1 cellular context compared by ENCODE assay signal in the genomic region with DNA sequence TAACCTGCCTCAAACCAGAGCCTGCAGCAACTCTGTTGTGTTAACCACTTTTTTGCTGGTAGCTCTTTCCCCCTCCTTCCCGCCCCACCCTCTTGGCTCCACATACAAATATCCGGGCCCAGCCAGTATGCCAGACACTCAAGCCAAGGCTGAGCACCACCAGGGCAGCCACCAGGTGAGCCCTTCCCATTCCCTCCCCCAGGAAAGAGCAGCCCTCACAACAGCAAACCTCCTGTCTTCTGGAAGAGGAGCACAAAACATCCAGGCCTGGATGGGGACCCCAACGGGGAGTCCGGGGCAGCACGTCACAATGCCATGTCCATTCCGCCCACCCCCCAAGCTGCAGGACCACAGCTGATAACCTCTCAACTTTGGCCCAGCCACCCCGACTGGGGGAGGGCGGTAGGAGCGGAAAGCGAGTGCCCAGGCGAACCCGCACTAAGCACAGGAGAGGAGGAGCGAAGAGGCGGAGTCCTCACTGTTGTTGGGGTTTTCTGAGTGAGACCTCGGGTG.
A peak's percentile ranks its signal among the peaks of the same experiment; 100 is the strongest.
TF ChIP-seq lines count a peak whose summit lies in the region.

No MANE protein-coding gene starts in this region.

TF ChIP-seq in HepG2, 621 proteins besides CTCF, POLR2A, EP300 and RAD21 (continued from another document and continues in another):
- TF ChIP-seq, protein P1, sequence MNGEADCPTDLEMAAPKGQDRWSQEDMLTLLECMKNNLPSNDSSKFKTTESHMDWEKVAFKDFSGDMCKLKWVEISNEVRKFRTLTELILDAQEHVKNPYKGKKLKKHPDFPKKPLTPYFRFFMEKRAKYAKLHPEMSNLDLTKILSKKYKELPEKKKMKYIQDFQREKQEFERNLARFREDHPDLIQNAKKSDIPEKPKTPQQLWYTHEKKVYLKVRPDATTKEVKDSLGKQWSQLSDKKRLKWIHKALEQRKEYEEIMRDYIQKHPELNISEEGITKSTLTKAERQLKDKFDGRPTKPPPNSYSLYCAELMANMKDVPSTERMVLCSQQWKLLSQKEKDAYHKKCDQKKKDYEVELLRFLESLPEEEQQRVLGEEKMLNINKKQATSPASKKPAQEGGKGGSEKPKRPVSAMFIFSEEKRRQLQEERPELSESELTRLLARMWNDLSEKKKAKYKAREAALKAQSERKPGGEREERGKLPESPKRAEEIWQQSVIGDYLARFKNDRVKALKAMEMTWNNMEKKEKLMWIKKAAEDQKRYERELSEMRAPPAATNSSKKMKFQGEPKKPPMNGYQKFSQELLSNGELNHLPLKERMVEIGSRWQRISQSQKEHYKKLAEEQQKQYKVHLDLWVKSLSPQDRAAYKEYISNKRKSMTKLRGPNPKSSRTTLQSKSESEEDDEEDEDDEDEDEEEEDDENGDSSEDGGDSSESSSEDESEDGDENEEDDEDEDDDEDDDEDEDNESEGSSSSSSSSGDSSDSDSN (CRISPR knock-in tag; IDR thresholded peaks at IDR 0.05), result peak; percentile 56
- TF ChIP-seq, protein P2, sequence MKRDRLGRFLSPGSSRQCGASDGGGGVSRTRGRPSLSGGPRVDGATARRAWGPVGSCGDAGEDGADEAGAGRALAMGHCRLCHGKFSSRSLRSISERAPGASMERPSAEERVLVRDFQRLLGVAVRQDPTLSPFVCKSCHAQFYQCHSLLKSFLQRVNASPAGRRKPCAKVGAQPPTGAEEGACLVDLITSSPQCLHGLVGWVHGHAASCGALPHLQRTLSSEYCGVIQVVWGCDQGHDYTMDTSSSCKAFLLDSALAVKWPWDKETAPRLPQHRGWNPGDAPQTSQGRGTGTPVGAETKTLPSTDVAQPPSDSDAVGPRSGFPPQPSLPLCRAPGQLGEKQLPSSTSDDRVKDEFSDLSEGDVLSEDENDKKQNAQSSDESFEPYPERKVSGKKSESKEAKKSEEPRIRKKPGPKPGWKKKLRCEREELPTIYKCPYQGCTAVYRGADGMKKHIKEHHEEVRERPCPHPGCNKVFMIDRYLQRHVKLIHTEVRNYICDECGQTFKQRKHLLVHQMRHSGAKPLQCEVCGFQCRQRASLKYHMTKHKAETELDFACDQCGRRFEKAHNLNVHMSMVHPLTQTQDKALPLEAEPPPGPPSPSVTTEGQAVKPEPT (CRISPR knock-in tag; IDR thresholded peaks at IDR 0.05; ENCODE audit: low read depth), result no peak
- peak; percentile 55 for TF ChIP-seq TGIF2 (CRISPR knock-in tag; IDR thresholded peaks at IDR 0.05)
- TF ChIP-seq, protein P3, sequence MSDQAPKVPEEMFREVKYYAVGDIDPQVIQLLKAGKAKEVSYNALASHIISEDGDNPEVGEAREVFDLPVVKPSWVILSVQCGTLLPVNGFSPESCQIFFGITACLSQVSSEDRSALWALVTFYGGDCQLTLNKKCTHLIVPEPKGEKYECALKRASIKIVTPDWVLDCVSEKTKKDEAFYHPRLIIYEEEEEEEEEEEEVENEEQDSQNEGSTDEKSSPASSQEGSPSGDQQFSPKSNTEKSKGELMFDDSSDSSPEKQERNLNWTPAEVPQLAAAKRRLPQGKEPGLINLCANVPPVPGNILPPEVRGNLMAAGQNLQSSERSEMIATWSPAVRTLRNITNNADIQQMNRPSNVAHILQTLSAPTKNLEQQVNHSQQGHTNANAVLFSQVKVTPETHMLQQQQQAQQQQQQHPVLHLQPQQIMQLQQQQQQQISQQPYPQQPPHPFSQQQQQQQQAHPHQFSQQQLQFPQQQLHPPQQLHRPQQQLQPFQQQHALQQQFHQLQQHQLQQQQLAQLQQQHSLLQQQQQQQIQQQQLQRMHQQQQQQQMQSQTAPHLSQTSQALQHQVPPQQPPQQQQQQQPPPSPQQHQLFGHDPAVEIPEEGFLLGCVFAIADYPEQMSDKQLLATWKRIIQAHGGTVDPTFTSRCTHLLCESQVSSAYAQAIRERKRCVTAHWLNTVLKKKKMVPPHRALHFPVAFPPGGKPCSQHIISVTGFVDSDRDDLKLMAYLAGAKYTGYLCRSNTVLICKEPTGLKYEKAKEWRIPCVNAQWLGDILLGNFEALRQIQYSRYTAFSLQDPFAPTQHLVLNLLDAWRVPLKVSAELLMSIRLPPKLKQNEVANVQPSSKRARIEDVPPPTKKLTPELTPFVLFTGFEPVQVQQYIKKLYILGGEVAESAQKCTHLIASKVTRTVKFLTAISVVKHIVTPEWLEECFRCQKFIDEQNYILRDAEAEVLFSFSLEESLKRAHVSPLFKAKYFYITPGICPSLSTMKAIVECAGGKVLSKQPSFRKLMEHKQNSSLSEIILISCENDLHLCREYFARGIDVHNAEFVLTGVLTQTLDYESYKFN (CRISPR knock-in tag; conservative IDR thresholded peaks at IDR 0.05), result peak; percentile 88
- TF ChIP-seq, protein P4, sequence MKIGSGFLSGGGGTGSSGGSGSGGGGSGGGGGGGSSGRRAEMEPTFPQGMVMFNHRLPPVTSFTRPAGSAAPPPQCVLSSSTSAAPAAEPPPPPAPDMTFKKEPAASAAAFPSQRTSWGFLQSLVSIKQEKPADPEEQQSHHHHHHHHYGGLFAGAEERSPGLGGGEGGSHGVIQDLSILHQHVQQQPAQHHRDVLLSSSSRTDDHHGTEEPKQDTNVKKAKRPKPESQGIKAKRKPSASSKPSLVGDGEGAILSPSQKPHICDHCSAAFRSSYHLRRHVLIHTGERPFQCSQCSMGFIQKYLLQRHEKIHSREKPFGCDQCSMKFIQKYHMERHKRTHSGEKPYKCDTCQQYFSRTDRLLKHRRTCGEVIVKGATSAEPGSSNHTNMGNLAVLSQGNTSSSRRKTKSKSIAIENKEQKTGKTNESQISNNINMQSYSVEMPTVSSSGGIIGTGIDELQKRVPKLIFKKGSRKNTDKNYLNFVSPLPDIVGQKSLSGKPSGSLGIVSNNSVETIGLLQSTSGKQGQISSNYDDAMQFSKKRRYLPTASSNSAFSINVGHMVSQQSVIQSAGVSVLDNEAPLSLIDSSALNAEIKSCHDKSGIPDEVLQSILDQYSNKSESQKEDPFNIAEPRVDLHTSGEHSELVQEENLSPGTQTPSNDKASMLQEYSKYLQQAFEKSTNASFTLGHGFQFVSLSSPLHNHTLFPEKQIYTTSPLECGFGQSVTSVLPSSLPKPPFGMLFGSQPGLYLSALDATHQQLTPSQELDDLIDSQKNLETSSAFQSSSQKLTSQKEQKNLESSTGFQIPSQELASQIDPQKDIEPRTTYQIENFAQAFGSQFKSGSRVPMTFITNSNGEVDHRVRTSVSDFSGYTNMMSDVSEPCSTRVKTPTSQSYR (CRISPR knock-in tag; IDR thresholded peaks at IDR 0.05; ENCODE audit: borderline replicate concordance), result peak; percentile 97
- TF ChIP-seq, protein P5, sequence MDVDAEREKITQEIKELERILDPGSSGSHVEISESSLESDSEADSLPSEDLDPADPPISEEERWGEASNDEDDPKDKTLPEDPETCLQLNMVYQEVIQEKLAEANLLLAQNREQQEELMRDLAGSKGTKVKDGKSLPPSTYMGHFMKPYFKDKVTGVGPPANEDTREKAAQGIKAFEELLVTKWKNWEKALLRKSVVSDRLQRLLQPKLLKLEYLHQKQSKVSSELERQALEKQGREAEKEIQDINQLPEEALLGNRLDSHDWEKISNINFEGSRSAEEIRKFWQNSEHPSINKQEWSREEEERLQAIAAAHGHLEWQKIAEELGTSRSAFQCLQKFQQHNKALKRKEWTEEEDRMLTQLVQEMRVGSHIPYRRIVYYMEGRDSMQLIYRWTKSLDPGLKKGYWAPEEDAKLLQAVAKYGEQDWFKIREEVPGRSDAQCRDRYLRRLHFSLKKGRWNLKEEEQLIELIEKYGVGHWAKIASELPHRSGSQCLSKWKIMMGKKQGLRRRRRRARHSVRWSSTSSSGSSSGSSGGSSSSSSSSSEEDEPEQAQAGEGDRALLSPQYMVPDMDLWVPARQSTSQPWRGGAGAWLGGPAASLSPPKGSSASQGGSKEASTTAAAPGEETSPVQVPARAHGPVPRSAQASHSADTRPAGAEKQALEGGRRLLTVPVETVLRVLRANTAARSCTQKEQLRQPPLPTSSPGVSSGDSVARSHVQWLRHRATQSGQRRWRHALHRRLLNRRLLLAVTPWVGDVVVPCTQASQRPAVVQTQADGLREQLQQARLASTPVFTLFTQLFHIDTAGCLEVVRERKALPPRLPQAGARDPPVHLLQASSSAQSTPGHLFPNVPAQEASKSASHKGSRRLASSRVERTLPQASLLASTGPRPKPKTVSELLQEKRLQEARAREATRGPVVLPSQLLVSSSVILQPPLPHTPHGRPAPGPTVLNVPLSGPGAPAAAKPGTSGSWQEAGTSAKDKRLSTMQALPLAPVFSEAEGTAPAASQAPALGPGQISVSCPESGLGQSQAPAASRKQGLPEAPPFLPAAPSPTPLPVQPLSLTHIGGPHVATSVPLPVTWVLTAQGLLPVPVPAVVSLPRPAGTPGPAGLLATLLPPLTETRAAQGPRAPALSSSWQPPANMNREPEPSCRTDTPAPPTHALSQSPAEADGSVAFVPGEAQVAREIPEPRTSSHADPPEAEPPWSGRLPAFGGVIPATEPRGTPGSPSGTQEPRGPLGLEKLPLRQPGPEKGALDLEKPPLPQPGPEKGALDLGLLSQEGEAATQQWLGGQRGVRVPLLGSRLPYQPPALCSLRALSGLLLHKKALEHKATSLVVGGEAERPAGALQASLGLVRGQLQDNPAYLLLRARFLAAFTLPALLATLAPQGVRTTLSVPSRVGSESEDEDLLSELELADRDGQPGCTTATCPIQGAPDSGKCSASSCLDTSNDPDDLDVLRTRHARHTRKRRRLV (CRISPR knock-in tag; IDR thresholded peaks at IDR 0.05), result no peak
- TF ChIP-seq, protein P6, sequence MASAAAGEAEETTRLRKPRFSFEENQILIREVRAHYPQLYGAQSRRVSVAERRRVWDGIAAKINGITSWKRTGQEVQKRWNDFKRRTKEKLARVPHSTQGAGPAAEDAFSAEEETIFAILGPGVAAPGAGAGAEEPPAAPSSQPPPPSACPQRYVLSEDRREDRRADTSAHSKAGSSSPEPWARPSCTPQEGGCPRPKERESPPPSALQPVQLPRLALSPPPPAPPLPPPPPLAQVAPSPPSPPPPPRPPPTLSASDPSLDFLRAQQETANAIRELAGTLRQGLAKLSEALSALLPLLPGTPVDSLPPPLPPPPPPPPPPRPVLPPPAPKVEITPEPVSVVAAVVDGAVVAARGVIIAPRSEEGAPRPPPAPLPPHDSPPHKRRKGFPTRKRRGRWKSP (CRISPR knock-in tag; IDR thresholded peaks at IDR 0.05), result 0 out of 2 replicates have a peak, but pooled peaks have one; percentile 48
- TF ChIP-seq MXI1 (IDR thresholded peaks at IDR 0.05; ENCODE audit: borderline replicate concordance, low read depth, low read length), result peak; percentile 60; the same call in 1 of the 3 replicates
- 0 out of 2 replicates have a peak, but pooled peaks have one; percentile 53 for TF ChIP-seq ZNF724P (CRISPR knock-in tag; IDR thresholded peaks at IDR 0.05; ENCODE audit: borderline replicate concordance)
- peak; percentile 11; the same call in 1 of the 2 replicates for TF ChIP-seq NFKB2 (CRISPR knock-in tag; IDR thresholded peaks at IDR 0.05; ENCODE audit: borderline replicate concordance)
- TF ChIP-seq, protein P7, sequence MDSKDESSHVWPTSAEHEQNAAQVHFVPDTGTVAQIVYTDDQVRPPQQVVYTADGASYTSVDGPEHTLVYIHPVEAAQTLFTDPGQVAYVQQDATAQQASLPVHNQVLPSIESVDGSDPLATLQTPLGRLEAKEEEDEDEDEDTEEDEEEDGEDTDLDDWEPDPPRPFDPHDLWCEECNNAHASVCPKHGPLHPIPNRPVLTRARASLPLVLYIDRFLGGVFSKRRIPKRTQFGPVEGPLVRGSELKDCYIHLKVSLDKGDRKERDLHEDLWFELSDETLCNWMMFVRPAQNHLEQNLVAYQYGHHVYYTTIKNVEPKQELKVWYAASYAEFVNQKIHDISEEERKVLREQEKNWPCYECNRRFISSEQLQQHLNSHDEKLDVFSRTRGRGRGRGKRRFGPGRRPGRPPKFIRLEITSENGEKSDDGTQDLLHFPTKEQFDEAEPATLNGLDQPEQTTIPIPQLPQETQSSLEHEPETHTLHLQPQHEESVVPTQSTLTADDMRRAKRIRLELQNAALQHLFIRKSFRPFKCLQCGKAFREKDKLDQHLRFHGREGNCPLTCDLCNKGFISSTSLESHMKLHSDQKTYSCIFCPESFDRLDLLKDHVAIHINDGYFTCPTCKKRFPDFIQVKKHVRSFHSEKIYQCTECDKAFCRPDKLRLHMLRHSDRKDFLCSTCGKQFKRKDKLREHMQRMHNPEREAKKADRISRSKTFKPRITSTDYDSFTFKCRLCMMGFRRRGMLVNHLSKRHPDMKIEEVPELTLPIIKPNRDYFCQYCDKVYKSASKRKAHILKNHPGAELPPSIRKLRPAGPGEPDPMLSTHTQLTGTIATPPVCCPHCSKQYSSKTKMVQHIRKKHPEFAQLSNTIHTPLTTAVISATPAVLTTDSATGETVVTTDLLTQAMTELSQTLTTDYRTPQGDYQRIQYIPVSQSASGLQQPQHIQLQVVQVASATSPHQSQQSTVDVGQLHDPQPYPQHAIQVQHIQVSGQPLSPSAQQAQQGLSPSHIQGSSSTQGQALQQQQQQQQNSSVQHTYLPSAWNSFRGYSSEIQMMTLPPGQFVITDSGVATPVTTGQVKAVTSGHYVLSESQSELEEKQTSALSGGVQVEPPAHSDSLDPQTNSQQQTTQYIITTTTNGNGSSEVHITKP (CRISPR knock-in tag; IDR thresholded peaks at IDR 0.05; ENCODE audit: low read depth), result no peak
- TF ChIP-seq ZNF563 (CRISPR knock-in tag; IDR thresholded peaks at IDR 0.05), result peak; percentile 88
- TF ChIP-seq, protein P8, sequence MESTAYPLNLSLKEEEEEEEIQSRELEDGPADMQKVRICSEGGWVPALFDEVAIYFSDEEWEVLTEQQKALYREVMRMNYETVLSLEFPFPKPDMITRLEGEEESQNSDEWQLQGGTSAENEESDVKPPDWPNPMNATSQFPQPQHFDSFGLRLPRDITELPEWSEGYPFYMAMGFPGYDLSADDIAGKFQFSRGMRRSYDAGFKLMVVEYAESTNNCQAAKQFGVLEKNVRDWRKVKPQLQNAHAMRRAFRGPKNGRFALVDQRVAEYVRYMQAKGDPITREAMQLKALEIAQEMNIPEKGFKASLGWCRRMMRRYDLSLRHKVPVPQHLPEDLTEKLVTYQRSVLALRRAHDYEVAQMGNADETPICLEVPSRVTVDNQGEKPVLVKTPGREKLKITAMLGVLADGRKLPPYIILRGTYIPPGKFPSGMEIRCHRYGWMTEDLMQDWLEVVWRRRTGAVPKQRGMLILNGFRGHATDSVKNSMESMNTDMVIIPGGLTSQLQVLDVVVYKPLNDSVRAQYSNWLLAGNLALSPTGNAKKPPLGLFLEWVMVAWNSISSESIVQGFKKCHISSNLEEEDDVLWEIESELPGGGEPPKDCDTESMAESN (CRISPR knock-in tag; conservative IDR thresholded peaks at IDR 0.05), result no peak
- peak; percentile 52 for TF ChIP-seq HNRNPLL (IDR thresholded peaks at IDR 0.05; ENCODE audit: low read depth, low read length, poor library complexity, severe bottlenecking)
- TF ChIP-seq, protein P9, sequence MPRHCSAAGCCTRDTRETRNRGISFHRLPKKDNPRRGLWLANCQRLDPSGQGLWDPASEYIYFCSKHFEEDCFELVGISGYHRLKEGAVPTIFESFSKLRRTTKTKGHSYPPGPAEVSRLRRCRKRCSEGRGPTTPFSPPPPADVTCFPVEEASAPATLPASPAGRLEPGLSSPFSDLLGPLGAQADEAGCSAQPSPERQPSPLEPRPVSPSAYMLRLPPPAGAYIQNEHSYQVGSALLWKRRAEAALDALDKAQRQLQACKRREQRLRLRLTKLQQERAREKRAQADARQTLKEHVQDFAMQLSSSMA (CRISPR knock-in tag; IDR thresholded peaks at IDR 0.05), result 0 out of 2 replicates have a peak, but pooled peaks have one; percentile 12
- peak; percentile 32; the same call in 1 of the 2 replicates for TF ChIP-seq PITX1 (CRISPR knock-in tag; IDR thresholded peaks at IDR 0.05)
- TF ChIP-seq GATAD1 (CRISPR knock-in tag; IDR thresholded peaks at IDR 0.05), result peak; percentile 60
- TF ChIP-seq ATF7-NPFF (CRISPR knock-in tag; IDR thresholded peaks at IDR 0.05; ENCODE audit: low read depth), result peak; percentile 16; the same call in 1 of the 2 replicates
- no peak for TF ChIP-seq ZNF260 (CRISPR knock-in tag; IDR thresholded peaks at IDR 0.05; ENCODE audit: borderline replicate concordance, low read depth)
- TF ChIP-seq, protein P10, sequence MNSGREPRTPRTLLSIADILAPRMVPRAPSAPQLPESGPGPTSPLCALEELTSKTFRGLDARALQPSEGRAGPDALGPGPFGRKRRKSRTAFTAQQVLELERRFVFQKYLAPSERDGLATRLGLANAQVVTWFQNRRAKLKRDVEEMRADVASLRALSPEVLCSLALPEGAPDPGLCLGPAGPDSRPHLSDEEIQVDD (CRISPR knock-in tag; IDR thresholded peaks at IDR 0.05; ENCODE audit: borderline replicate concordance), result peak; percentile 6; the same call in 1 of the 2 replicates
- TF ChIP-seq ZNF652 (CRISPR knock-in tag; IDR thresholded peaks at IDR 0.05; ENCODE audit: borderline replicate concordance, low read depth), result peak; percentile 96
